In genomic region chr3:13482106-13482690, GRCh38 we compare ENCODE assay signal across 23 cellular contexts. TPM values are rescaled to one million over a fixed set of nuclear protein-coding genes. Genes with fewer than 3 reads are reported as not detected.
DNase-seq lines count a peak whose midpoint lies in the region; ATAC-seq and TF ChIP-seq lines count a peak whose summit lies in the region.
"Had no signal": no experiment of that assay in that cellular context is flagged by ENCODE, and none has a peak within 500 bp of the region (broad histone marks: within the 10 kb centered on the region; RNA-seq: fewer than 3 reads in every experiment).

No MANE protein-coding gene starts in this region.

- intact Hi-C loops in activated T-helper 1 cell treated with anti-CD3 and anti-CD28 coated beads, Interleukin-12 subunit alpha, Interleukin-12 subunit beta, Interleukin-2, Interleukin-4 antibody, amounts not matched to agents 30 ng/mL and 10 ng/mL and 1 ng/mL, durations not matched to agents 14 hours and 24 hours and 36 hours (cut with micrococcal nuclease), result loop anchor here (10.0 kb wide), 1 partner anchor 1173 kb away; the partner anchor contains the start of gene CCDC174

- no peak for DNase-seq in activated T-cell treated with anti-CD3 and anti-CD28 coated beads, Interleukin-2, amount 50 U/mL, for 24 hours
- no peak for DNase-seq in activated T-cell treated with anti-CD3 and anti-CD28 coated beads, Interleukin-2, amount 50 U/mL, for 1 hour
- DNase-seq in activated T-helper 1 cell treated with anti-CD3 and anti-CD28 coated beads, Interleukin-12 subunit alpha, Interleukin-12 subunit beta, Interleukin-2, Interleukin-4 antibody, amounts not matched to agents 30 ng/mL and 10 ng/mL and 1 ng/mL, durations not matched to agents 14 hours and 24 hours and 36 hours (ENCODE audit: low spot score), result no peak
- DNase-seq in naive thymus-derived CD8-positive, alpha-beta T cell, result no peak
- DNase-seq in type B pancreatic cell (ENCODE audit: extremely low spot score, unreplicated experiment), result no peak
- DNase-seq in RPMI8226, result no peak
- no peak for DNase-seq in ecto neural progenitor cell (ENCODE audit: low spot score)
- DNase-seq: activated CD4-positive, alpha-beta T cell treated with anti-CD3 and anti-CD28 coated beads for 4 hours; Caco-2; DMS79; effector CD8-positive, alpha-beta T cell; erythroblast; foreskin fibroblast; GF-D8; GOT3; NCI-H524; NK-92 treated with Interleukin-12 subunit alpha and Interleukin-12 subunit beta, amount 100 ng/mL, for 24 hours; occipital lobe; retina had no signal

- H3K4me3 Mint-ChIP-seq in activated T-cell treated with anti-CD3 and anti-CD28 coated beads, Interleukin-2, amount 50 U/mL, for 24 hours, result no peak overlapping the region
- H3K4me3 Mint-ChIP-seq in activated T-helper 1 cell treated with anti-CD3 and anti-CD28 coated beads, Interleukin-12 subunit alpha, Interleukin-12 subunit beta, Interleukin-2, Interleukin-4 antibody, amounts not matched to agents 30 ng/mL and 10 ng/mL and 1 ng/mL, durations not matched to agents 14 hours and 24 hours and 36 hours, result no peak overlapping the region
- H3K4me3 Mint-ChIP-seq in naive thymus-derived CD8-positive, alpha-beta T cell, result peak overlapping the region in 6 of 10 donors; percentile 4 to 89 (median 72)
- H3K4me3 Mint-ChIP-seq in type B pancreatic cell, result peak overlapping the region; percentile 93

- H3K27me3 Mint-ChIP-seq in activated T-cell treated with anti-CD3 and anti-CD28 coated beads, Interleukin-2, amount 50 U/mL, for 24 hours, result no peaks in the 10 kb centered on the region
- peaks cover 2% of the 10 kb centered on the region for H3K27me3 Mint-ChIP-seq in activated T-helper 1 cell treated with anti-CD3 and anti-CD28 coated beads, Interleukin-12 subunit alpha, Interleukin-12 subunit beta, Interleukin-2, Interleukin-4 antibody, amounts not matched to agents 30 ng/mL and 10 ng/mL and 1 ng/mL, durations not matched to agents 14 hours and 24 hours and 36 hours (ENCODE audit: insufficient read depth)
- no peaks in the 10 kb centered on the region for H3K27me3 Mint-ChIP-seq in naive thymus-derived CD8-positive, alpha-beta T cell
- no peaks in the 10 kb centered on the region for H3K27me3 Mint-ChIP-seq in type B pancreatic cell
- H3K27me3 Mint-ChIP-seq: stimulated activated naive CD8-positive, alpha-beta T cell treated with anti-CD3 and anti-CD28 coated beads, Interleukin-15, Interleukin-2, amounts not matched to agents 100 ng/mL and 50 ng/mL, for 24 hours had no signal

- peak overlapping the region; percentile 33 for H3K27ac Mint-ChIP-seq in activated T-cell treated with anti-CD3 and anti-CD28 coated beads, Interleukin-2, amount 50 U/mL, for 24 hours
- peak overlapping the region; percentile 23 for H3K27ac Mint-ChIP-seq in activated T-helper 1 cell treated with anti-CD3 and anti-CD28 coated beads, Interleukin-12 subunit alpha, Interleukin-12 subunit beta, Interleukin-2, Interleukin-4 antibody, amounts not matched to agents 30 ng/mL and 10 ng/mL and 1 ng/mL, durations not matched to agents 14 hours and 24 hours and 36 hours
- peak overlapping the region in 5 of 10 donors; percentile 4 to 53 (median 29) for H3K27ac Mint-ChIP-seq in naive thymus-derived CD8-positive, alpha-beta T cell
- H3K27ac Mint-ChIP-seq in type B pancreatic cell, result peak overlapping the region; percentile 30
- H3K27ac Mint-ChIP-seq: activated naive CD4-positive, alpha-beta T cell treated with anti-CD3 and anti-CD28 coated beads, Interleukin-2, amount 50 U/mL, for 72 hours; stimulated activated naive CD8-positive, alpha-beta T cell treated with anti-CD3 and anti-CD28 coated beads, Interleukin-15, Interleukin-2, amounts not matched to agents 100 ng/mL and 50 ng/mL, for 24 hours had no signal

- H3K9me3 Mint-ChIP-seq in activated T-cell treated with anti-CD3 and anti-CD28 coated beads, Interleukin-2, amount 50 U/mL, for 24 hours, result no peaks in the 10 kb centered on the region
- H3K9me3 Mint-ChIP-seq in activated T-helper 1 cell treated with anti-CD3 and anti-CD28 coated beads, Interleukin-12 subunit alpha, Interleukin-12 subunit beta, Interleukin-2, Interleukin-4 antibody, amounts not matched to agents 30 ng/mL and 10 ng/mL and 1 ng/mL, durations not matched to agents 14 hours and 24 hours and 36 hours, result no peaks in the 10 kb centered on the region
- H3K9me3 Mint-ChIP-seq in naive thymus-derived CD8-positive, alpha-beta T cell, result no peaks in the 10 kb centered on the region
- H3K9me3 Mint-ChIP-seq in type B pancreatic cell, result no peaks in the 10 kb centered on the region
- H3K9me3 Mint-ChIP-seq: activated naive CD4-positive, alpha-beta T cell treated with anti-CD3 and anti-CD28 coated beads, Interleukin-2, amount 50 U/mL, for 72 hours; stimulated activated naive CD8-positive, alpha-beta T cell treated with anti-CD3 and anti-CD28 coated beads, Interleukin-15, Interleukin-2, amounts not matched to agents 100 ng/mL and 50 ng/mL, for 24 hours had no signal

- ATAC-seq in naive thymus-derived CD8-positive, alpha-beta T cell, result no peak
- no peak for ATAC-seq in HG02798 (IDR thresholded peaks at IDR 0.05; ENCODE audit: poor library complexity, unreplicated experiment)
- ATAC-seq: activated naive CD4-positive, alpha-beta T cell treated with anti-CD3 and anti-CD28 coated beads, Interleukin-2, amount 50 U/mL, for 72 hours; heart left ventricle had no signal

- peaks cover 33% of the 10 kb centered on the region for H3K4me1 Mint-ChIP-seq in activated T-cell treated with anti-CD3 and anti-CD28 coated beads, Interleukin-2, amount 50 U/mL, for 24 hours (ENCODE audit: low read depth)
- peaks cover 6% of the 10 kb centered on the region for H3K4me1 Mint-ChIP-seq in activated T-helper 1 cell treated with anti-CD3 and anti-CD28 coated beads, Interleukin-12 subunit alpha, Interleukin-12 subunit beta, Interleukin-2, Interleukin-4 antibody, amounts not matched to agents 30 ng/mL and 10 ng/mL and 1 ng/mL, durations not matched to agents 14 hours and 24 hours and 36 hours (ENCODE audit: low read depth)
- peaks cover 9 to 44% (median 28%) of the 10 kb centered on the region in 4 donors for H3K4me1 Mint-ChIP-seq in naive thymus-derived CD8-positive, alpha-beta T cell
- peaks cover 44% of the 10 kb centered on the region for H3K4me1 Mint-ChIP-seq in type B pancreatic cell (ENCODE audit: unreplicated experiment)

- peaks cover 4% of the 10 kb centered on the region for H3K36me3 Mint-ChIP-seq in activated T-cell treated with anti-CD3 and anti-CD28 coated beads, Interleukin-2, amount 50 U/mL, for 24 hours (ENCODE audit: low read depth)
- H3K36me3 Mint-ChIP-seq in activated T-helper 1 cell treated with anti-CD3 and anti-CD28 coated beads, Interleukin-12 subunit alpha, Interleukin-12 subunit beta, Interleukin-2, Interleukin-4 antibody, amounts not matched to agents 30 ng/mL and 10 ng/mL and 1 ng/mL, durations not matched to agents 14 hours and 24 hours and 36 hours (ENCODE audit: low read depth), result no peaks in the 10 kb centered on the region
- no peaks in the 10 kb centered on the region for H3K36me3 Mint-ChIP-seq in naive thymus-derived CD8-positive, alpha-beta T cell
- H3K36me3 Mint-ChIP-seq in type B pancreatic cell, result peaks cover 8% of the 10 kb centered on the region
- H3K36me3 Mint-ChIP-seq: activated naive CD4-positive, alpha-beta T cell treated with anti-CD3 and anti-CD28 coated beads, Interleukin-2, amount 50 U/mL, for 72 hours had no signal

- POLR2A ChIA-PET in naive thymus-derived CD8-positive, alpha-beta T cell (lab: Charles Lee), result no interaction called here

- TF ChIP-seq CTCF in type B pancreatic cell (conservative IDR thresholded peaks at IDR 0.05), result no peak

RNA-seq across cellular contexts. Expression of gene HDAC11, which starts 2.1 kb away (rescaled TPM):
- 1.4 and 2.0 TPM in 2 replicates for total RNA-seq in activated T-helper 1 cell treated with anti-CD3 and anti-CD28 coated beads, Interleukin-12 subunit alpha, Interleukin-12 subunit beta, Interleukin-2, Interleukin-4 antibody, amounts not matched to agents 30 ng/mL and 10 ng/mL and 1 ng/mL, durations not matched to agents 14 hours and 24 hours and 36 hours
- 1 to 10 TPM; 6.6 to 7.6 TPM for total RNA-seq in naive thymus-derived CD8-positive, alpha-beta T cell
- polyA plus RNA-seq in naive thymus-derived CD8-positive, alpha-beta T cell, result 1 to 10 TPM; 3.1 to 5.8 (median 3.7) TPM
- total RNA-seq in type B pancreatic cell (ENCODE audit: low replicate concordance), result 21.9 and 26.1 TPM in 2 replicates

Comparison
In these comparisons a context has a peak if more than half of its experiments do, and no peak if none do; other contexts are left out.
1. H3K4me3 Mint-ChIP-seq: peak in naive thymus-derived CD8-positive, alpha-beta T cell (6 of 10) and type B pancreatic cell (single experiment); none in activated T-cell treated with anti-CD3 and anti-CD28 coated beads, Interleukin-2, amount 50 U/mL, for 24 hours (single experiment) and activated T-helper 1 cell treated with anti-CD3 and anti-CD28 coated beads, Interleukin-12 subunit alpha, Interleukin-12 subunit beta, Interleukin-2, Interleukin-4 antibody, amounts not matched to agents 30 ng/mL and 10 ng/mL and 1 ng/mL, durations not matched to agents 14 hours and 24 hours and 36 hours (single experiment).